Comparison of ENCODE assay signal across 1 cellular context in the genomic region with DNA sequence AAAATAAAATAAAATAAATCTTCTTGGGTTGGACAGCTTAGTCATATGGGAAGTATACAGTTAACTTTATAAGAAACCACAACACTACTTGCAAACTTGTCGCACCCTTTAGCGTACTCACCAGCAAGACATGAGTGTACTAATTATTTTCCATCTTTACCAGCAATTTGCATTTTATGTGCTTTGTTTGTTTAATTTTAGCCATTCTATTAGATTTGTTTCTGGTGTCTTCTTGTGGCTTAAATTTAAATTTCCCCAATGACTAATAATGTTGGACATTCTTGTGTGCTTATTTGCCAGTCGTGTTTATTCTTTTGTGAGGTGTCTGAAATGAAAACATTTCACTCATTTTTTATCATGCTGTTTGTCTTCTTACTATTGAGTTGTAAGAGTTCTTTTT.
A peak's percentile ranks its signal among the peaks of the same experiment; 100 is the strongest.
TF ChIP-seq lines count a peak whose summit lies in the region.

No MANE protein-coding gene starts in this region.

TF ChIP-seq in GM12878, 131 proteins besides CTCF, POLR2A, EP300 and RAD21:
- TF ChIP-seq, protein P1, sequence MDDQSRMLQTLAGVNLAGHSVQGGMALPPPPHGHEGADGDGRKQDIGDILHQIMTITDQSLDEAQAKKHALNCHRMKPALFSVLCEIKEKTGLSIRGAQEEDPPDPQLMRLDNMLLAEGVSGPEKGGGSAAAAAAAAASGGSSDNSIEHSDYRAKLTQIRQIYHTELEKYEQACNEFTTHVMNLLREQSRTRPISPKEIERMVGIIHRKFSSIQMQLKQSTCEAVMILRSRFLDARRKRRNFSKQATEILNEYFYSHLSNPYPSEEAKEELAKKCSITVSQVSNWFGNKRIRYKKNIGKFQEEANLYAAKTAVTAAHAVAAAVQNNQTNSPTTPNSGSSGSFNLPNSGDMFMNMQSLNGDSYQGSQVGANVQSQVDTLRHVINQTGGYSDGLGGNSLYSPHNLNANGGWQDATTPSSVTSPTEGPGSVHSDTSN (IDR thresholded peaks at IDR 0.05; ENCODE audit: insufficient replicate concordance, low read depth, low read length) = no peak
- TF ChIP-seq RCOR1 (conservative IDR thresholded peaks at IDR 0.05; ENCODE audit: low read depth, low read length) (no peak), CBFB (IDR thresholded peaks at IDR 0.05; ENCODE audit: low read depth) (no peak), YY1 (IDR thresholded peaks at IDR 0.05; ENCODE audit: low read depth, low read length) (no peak), EGR1 (IDR thresholded peaks at IDR 0.05; ENCODE audit: borderline replicate concordance in 1 of 2, low read depth in 2 of 2, low read length in 2 of 2) (no peak), CEBPB (IDR thresholded peaks at IDR 0.05; ENCODE audit: borderline replicate concordance in 1 of 2, low read depth in 2 of 2, low read length in 2 of 2) (no peak), ZBTB33 (IDR thresholded peaks at IDR 0.05) (no peak), HDAC2 (IDR thresholded peaks at IDR 0.05) (no peak), ZNF274 (IDR thresholded peaks at IDR 0.05; ENCODE audit: insufficient read depth, insufficient read length) (no peak), BACH1 (IDR thresholded peaks at IDR 0.05; ENCODE audit: borderline replicate concordance) (no peak), FOXM1 (IDR thresholded peaks at IDR 0.05; ENCODE audit: low read depth, low read length) (no peak), FOS (IDR thresholded peaks at IDR 0.05; ENCODE audit: borderline replicate concordance, extremely low read depth, insufficient read length) (no peak), SMARCA5 (IDR thresholded peaks at IDR 0.05) (no peak), BCL11A (IDR thresholded peaks at IDR 0.05; ENCODE audit: low read depth, low read length) (0 out of 2 replicates have a peak, but pooled peaks have one; percentile 22), HDGF (IDR thresholded peaks at IDR 0.05) (no peak), IRF5 (IDR thresholded peaks at IDR 0.05; ENCODE audit: borderline replicate concordance) (no peak), E4F1 (IDR thresholded peaks at IDR 0.05; ENCODE audit: borderline replicate concordance, partially characterized antibody) (no peak), ZNF24 (IDR thresholded peaks at IDR 0.05) (no peak), NR2C1 (IDR thresholded peaks at IDR 0.05) (no peak), RUNX3 (IDR thresholded peaks at IDR 0.05; ENCODE audit: low read length) (0 out of 2 replicates have a peak, but pooled peaks have one; percentile 28), MTA2 (IDR thresholded peaks at IDR 0.05; ENCODE audit: low read depth) (peak; percentile 66), CHD1 (IDR thresholded peaks at IDR 0.05; ENCODE audit: low read depth, low read length) (no peak), KAT2A (conservative IDR thresholded peaks at IDR 0.05; ENCODE audit: control insufficient read depth, low read depth, low read length) (no peak)
- TF ChIP-seq, protein P2, sequence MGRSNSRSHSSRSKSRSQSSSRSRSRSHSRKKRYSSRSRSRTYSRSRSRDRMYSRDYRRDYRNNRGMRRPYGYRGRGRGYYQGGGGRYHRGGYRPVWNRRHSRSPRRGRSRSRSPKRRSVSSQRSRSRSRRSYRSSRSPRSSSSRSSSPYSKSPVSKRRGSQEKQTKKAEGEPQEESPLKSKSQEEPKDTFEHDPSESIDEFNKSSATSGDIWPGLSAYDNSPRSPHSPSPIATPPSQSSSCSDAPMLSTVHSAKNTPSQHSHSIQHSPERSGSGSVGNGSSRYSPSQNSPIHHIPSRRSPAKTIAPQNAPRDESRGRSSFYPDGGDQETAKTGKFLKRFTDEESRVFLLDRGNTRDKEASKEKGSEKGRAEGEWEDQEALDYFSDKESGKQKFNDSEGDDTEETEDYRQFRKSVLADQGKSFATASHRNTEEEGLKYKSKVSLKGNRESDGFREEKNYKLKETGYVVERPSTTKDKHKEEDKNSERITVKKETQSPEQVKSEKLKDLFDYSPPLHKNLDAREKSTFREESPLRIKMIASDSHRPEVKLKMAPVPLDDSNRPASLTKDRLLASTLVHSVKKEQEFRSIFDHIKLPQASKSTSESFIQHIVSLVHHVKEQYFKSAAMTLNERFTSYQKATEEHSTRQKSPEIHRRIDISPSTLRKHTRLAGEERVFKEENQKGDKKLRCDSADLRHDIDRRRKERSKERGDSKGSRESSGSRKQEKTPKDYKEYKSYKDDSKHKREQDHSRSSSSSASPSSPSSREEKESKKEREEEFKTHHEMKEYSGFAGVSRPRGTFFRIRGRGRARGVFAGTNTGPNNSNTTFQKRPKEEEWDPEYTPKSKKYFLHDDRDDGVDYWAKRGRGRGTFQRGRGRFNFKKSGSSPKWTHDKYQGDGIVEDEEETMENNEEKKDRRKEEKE (IDR thresholded peaks at IDR 0.05) = no peak
- TF ChIP-seq, protein P3, sequence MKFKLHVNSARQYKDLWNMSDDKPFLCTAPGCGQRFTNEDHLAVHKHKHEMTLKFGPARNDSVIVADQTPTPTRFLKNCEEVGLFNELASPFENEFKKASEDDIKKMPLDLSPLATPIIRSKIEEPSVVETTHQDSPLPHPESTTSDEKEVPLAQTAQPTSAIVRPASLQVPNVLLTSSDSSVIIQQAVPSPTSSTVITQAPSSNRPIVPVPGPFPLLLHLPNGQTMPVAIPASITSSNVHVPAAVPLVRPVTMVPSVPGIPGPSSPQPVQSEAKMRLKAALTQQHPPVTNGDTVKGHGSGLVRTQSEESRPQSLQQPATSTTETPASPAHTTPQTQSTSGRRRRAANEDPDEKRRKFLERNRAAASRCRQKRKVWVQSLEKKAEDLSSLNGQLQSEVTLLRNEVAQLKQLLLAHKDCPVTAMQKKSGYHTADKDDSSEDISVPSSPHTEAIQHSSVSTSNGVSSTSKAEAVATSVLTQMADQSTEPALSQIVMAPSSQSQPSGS (IDR thresholded peaks at IDR 0.05; ENCODE audit: low read length) = no peak
